8 cellular contexts compared by ENCODE assay signal in the genomic region with DNA sequence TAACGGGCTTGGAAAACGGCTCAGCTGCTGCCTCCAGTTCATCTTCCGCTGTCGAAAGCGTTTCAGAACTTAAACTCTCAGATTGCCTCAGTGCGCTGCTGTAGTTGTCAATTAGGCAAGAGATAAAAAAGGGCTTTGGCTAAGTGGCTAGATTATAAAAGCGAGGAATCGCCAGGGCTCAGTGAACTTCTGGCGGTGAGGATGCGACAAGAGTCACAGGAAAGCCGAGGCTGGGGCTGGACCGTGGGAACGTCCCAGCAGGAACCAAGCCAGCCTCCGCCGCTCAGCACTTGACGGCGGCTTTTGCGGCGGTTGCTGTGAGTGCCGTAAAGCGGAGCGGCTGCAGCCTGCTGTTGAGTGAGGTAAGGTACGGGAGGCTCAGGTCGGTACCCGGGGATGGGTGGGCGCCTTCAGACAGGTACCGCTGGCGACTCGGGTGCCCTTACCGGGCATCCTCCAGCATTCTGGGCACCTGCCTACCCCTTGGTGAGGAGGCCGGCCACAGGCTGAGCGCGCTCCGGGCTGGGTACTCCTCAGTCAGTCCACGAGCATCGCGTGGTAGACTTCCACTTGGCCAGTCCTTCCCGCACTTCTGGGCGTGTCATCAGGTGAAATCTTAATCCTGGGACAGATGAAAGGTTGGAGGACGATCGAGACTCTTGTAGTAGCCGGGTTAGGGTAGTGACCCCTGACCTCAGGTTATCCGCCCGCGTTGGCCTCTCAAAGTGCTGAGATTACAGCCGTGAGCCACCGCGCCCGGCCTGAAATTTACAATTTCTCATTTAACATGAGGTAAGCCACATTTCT. TPM values are rescaled to one million over a fixed set of nuclear protein-coding genes. Genes with fewer than 3 reads are reported as not detected.
DNase-seq lines count a peak whose midpoint lies in the region; ATAC-seq and TF ChIP-seq lines count a peak whose summit lies in the region.

A gene (plus strand): TSS at position 328 of the 807 bp plus-strand sequence. CDS start 16,902 bp downstream, outside the sequence.

- WGBS in HUES64, result 3% methylated on average over 49 of the region's 49 CpGs
- WGBS in esophagus, 2 donors, result 1% methylated on average over 49 of the region's 49 CpGs

- ATAC-seq in GM21515 (IDR thresholded peaks at IDR 0.05; ENCODE audit: unreplicated experiment) (peak; percentile 97), PC-3 (peak; percentile 93)

- H3K4me2 ChIP-seq in PC-3 (ENCODE audit: low read length), result peak within 1 kb of the TSS; percentile 98

- H3K27me3 ChIP-seq in HUES64 (ENCODE audit: insufficient read depth, low read length) (peaks cover 12% of the 10 kb centered on the region), PC-3 (ENCODE audit: low read length) (no peaks in the 10 kb centered on the region), esophagus (ENCODE audit: control insufficient read depth in 1 of 2, insufficient read depth in 2 of 2, low read length in 2 of 2) (no peaks in the 10 kb centered on the region), muscle layer of colon (ENCODE audit: control insufficient read depth in 1 of 2, insufficient read depth in 2 of 2, low read length in 2 of 2) (no peaks in the 10 kb centered on the region)

- intact Hi-C loops in PC-3 (cut with micrococcal nuclease), result loop anchor here (10.0 kb wide), 1 partner anchor 133 kb away; no protein-coding TSS in a partner anchor

- H3K9ac ChIP-seq in HUES64 (ENCODE audit: low read depth, low read length) (peak within 1 kb of the TSS; percentile 42), PC-3 (ENCODE audit: low read length) (peak within 1 kb of the TSS; percentile 75), muscle layer of colon (ENCODE audit: low read length) (peak within 1 kb of the TSS; percentile 49)

- TF ChIP-seq CTCF in PC-3 (conservative IDR thresholded peaks at IDR 0.05; ENCODE audit: low read depth, low read length), result no peak

- no peaks in the 10 kb centered on the region for H3K9me2 ChIP-seq in PC-3 (replicated peaks; ENCODE audit: low read length)

- no peaks in the 10 kb centered on the region for H4K20me1 ChIP-seq in PC-3 (ENCODE audit: low read length)

- H3F3A ChIP-seq in PC-3 (ENCODE audit: low read length, unreplicated experiment), result no peaks in the 10 kb centered on the region

- H3K36me3 ChIP-seq in HUES64 (ENCODE audit: insufficient read depth, low read length) (peaks cover 12% of the 10 kb centered on the region; the same call in 1 of the 2 replicates), PC-3 (ENCODE audit: low read depth, low read length) (peaks cover 5% of the 10 kb centered on the region; the same call in 1 of the 2 replicates), esophagus (ENCODE audit: control insufficient read depth in 2 of 2, insufficient read depth in 2 of 2, low read length in 1 of 2) (no peaks in the 10 kb centered on the region), muscle layer of colon (ENCODE audit: insufficient read depth, low read length) (peaks cover 3% of the 10 kb centered on the region)

- peaks cover 23% of the 10 kb centered on the region for H3K79me2 ChIP-seq in PC-3 (ENCODE audit: low read length)

- TSS peak; percentile 55 for BruUV-seq in PC-3 (replicated peaks; lab: Mats Ljungman, UMichigan)

- H3K4me3 ChIP-seq in HUES64 (ENCODE audit: low read length) (peak within 1 kb of the TSS; percentile 86), PC-3 (ENCODE audit: low read length) (peak within 1 kb of the TSS; percentile 98), esophagus (ENCODE audit: low read depth in 1 of 2, low read length in 2 of 2) (peak within 1 kb of the TSS; percentile 72 to 93), muscle layer of colon (ENCODE audit: low read depth in 1 of 2, low read length in 2 of 2) (peak within 1 kb of the TSS; percentile 86 to 97)

- DNase-seq in DMS114 treated with DMSO at 0.1 percent for 48 hours (lab: John Stamatoyannopoulos, UW; ENCODE audit: unreplicated experiment) (peak; percentile 60), PC-3 (peak; percentile 79), activated T-cell treated with anti-CD3 and anti-CD28 coated beads for 48 hours (ENCODE audit: low read depth) (peak; percentile 80)
- DNase-seq in stimulated activated CD8-positive, alpha-beta memory T cell treated with anti-CD3 and anti-CD28 coated beads, Interleukin-7, amount 100 ng/mL, for 24 hours (ENCODE audit: low read depth), result peak; percentile 65

- H3K9me3 ChIP-seq in HUES64 (ENCODE audit: insufficient read depth, low read depth, low read length), result peaks cover 21% of the 10 kb centered on the region
- H3K9me3 ChIP-seq in PC-3 (ENCODE audit: low read length), result no peaks in the 10 kb centered on the region
- H3K9me3 ChIP-seq in esophagus (ENCODE audit: control insufficient read depth in 2 of 2, insufficient read depth in 1 of 2, low read depth in 1 of 2, low read length in 1 of 2), result no peaks in the 10 kb centered on the region
- no peaks in the 10 kb centered on the region for H3K9me3 ChIP-seq in muscle layer of colon (ENCODE audit: low read length)

- POLR2A ChIA-PET in PC-3 (lab: Charles Lee; ENCODE audit: unreplicated experiment), result no interaction called here

- CTCF ChIA-PET in PC-3 (lab: Charles Lee), result no interaction called here

- H3K27ac ChIP-seq in HUES64 (ENCODE audit: low read depth, low read length) (no peak within 1 kb of the TSS), PC-3 (ENCODE audit: low read length) (no peak within 1 kb of the TSS), esophagus (ENCODE audit: low read depth in 2 of 2, low read length in 1 of 2) (peak within 1 kb of the TSS in 1 of 2 donors; percentile 63), muscle layer of colon (ENCODE audit: low read depth, low read length) (peak within 1 kb of the TSS; percentile 71)

- peak within 1 kb of the TSS; percentile 100 for H2AFZ ChIP-seq in PC-3 (ENCODE audit: low read length)

- H3K4me1 ChIP-seq in HUES64 (ENCODE audit: insufficient read depth, low read length) (peaks cover 3% of the 10 kb centered on the region; the same call in 1 of the 2 replicates), PC-3 (ENCODE audit: insufficient read depth, low read length) (peaks cover 6% of the 10 kb centered on the region), esophagus (ENCODE audit: control insufficient read depth in 2 of 2, insufficient read depth in 2 of 2, low read length in 1 of 2) (no peaks in the 10 kb centered on the region), muscle layer of colon (ENCODE audit: insufficient read depth, low read length) (peaks cover 7% of the 10 kb centered on the region)

RNA-seq across cellular contexts. Expression of the gene that starts here (rescaled TPM):
- polyA plus RNA-seq in HUES64 (2013, experiment 1 of 2), result 9.3 TPM
- 10.2 TPM for polyA plus RNA-seq in HUES64 (2013, experiment 2 of 2)
- total RNA-seq in PC-3 (2014; rRNA removed), result 9.0 and 9.2 TPM in 2 replicates
- 1 to 10 TPM; 2.4 to 2.7 TPM for polyA plus RNA-seq in esophagus
